16 cellular contexts compared by ENCODE assay signal in the genomic region with DNA sequence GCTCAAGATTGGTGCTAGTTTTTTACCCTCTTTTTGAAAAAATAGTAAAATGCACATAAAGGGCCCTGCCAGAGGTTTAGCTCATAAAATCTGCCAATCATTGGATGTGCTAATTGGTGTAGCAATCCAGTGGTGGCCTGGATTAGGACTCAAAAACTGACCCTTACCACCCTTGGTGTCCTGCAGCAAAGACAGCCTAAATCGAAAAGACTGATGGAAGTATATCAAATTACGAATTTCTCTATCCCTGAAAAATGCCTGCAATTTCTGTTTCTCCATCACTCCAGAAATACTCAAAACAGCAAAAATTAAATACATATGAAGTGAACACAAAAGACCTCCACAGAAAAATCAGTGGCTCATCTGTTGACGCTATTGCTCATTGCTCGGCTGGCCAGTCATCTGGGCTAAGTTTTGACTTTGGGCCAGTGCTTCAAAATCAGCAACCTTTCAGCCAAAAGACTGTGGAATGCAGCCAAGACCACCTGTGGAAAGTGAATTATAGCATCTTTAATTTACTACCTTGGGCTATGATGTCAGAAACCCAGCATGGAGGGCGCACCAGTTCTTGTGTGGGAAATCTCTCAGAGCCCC. TPM values are rescaled to one million over a fixed set of nuclear protein-coding genes. Genes with fewer than 3 reads are reported as not detected.
A peak's percentile ranks its signal among the peaks of the same experiment; 100 is the strongest.
DNase-seq lines count a peak whose midpoint lies in the region; ATAC-seq and TF ChIP-seq lines count a peak whose summit lies in the region.
"Had no signal": no experiment of that assay in that cellular context is flagged by ENCODE, and none has a peak within 500 bp of the region (broad histone marks: within the 10 kb centered on the region; RNA-seq: fewer than 3 reads in every experiment).

No MANE protein-coding gene starts in this region.

- TF ChIP-seq EP300 in sigmoid colon (IDR thresholded peaks at IDR 0.05), result no peak

- no peak for TF ChIP-seq POLR2A in sigmoid colon (IDR thresholded peaks at IDR 0.05)

- peaks cover 52% of the 10 kb centered on the region for H3F3A ChIP-seq in GM23248 (ENCODE audit: insufficient read depth)

- H3K36me3 Mint-ChIP-seq in endodermal cell (ENCODE audit: low read depth), result no peaks in the 10 kb centered on the region

- no peak overlapping the region for H3K27ac Mint-ChIP-seq in endodermal cell
- H3K27ac Mint-ChIP-seq: activated CD8-positive, alpha-beta T cell treated with anti-CD3 and anti-CD28 coated beads for 36 hours; activated T-helper 1 cell treated with anti-CD3 and anti-CD28 coated beads, Interleukin-12 subunit alpha, Interleukin-12 subunit beta, Interleukin-2, Interleukin-4 antibody, amounts not matched to agents 30 ng/mL and 10 ng/mL and 1 ng/mL, durations not matched to agents 14 hours and 24 hours and 36 hours had no signal

- H3K36me3 ChIP-seq in GM23248 (ENCODE audit: low read depth) (no peaks in the 10 kb centered on the region), sigmoid colon (no peaks in the 10 kb centered on the region), endodermal cell (ENCODE audit: control insufficient read depth, insufficient read depth, low read length) (no peaks in the 10 kb centered on the region), SJCRH30 (no peaks in the 10 kb centered on the region)
- H3K36me3 ChIP-seq: left lung had no signal

- H3K9ac ChIP-seq in GM23248 (no peak overlapping the region), endodermal cell (ENCODE audit: extremely low read depth, low read length, poor library complexity, severe bottlenecking) (no peak overlapping the region)

- H3K4me1 ChIP-seq in GM23248 (ENCODE audit: insufficient read depth) (peaks cover 55% of the 10 kb centered on the region), sigmoid colon (peaks cover 0 to 75% (median 68%) of the 10 kb centered on the region in 4 donors), endodermal cell (ENCODE audit: control insufficient read depth, insufficient read depth, low read length) (peaks cover 13% of the 10 kb centered on the region), SJCRH30 (peaks cover 24% of the 10 kb centered on the region)

- ATAC-seq in SK-N-SH treated with all-trans-retinoic acid at 6 μM for 48 hours, result peak; percentile 57
- no peak for ATAC-seq in HG03135 (IDR thresholded peaks at IDR 0.05; ENCODE audit: unreplicated experiment)
- no peak for ATAC-seq in HG03439 (IDR thresholded peaks at IDR 0.05; ENCODE audit: unreplicated experiment)
- ATAC-seq: activated CD8-positive, alpha-beta T cell treated with anti-CD3 and anti-CD28 coated beads for 36 hours had no signal

- H3K79me2 ChIP-seq in GM23248 (ENCODE audit: insufficient read depth), result peaks cover 56% of the 10 kb centered on the region

- no peak overlapping the region for H2AFZ ChIP-seq in GM23248

- H3K9me2 ChIP-seq in GM23248 (ENCODE audit: insufficient read depth), result no peaks in the 10 kb centered on the region

- no peaks in the 10 kb centered on the region for H3K9me3 ChIP-seq in GM23248 (ENCODE audit: low read depth)
- H3K9me3 ChIP-seq in sigmoid colon, result no peaks in the 10 kb centered on the region
- no peaks in the 10 kb centered on the region for H3K9me3 ChIP-seq in endodermal cell (ENCODE audit: control insufficient read depth, low read length)
- no peaks in the 10 kb centered on the region for H3K9me3 ChIP-seq in SJCRH30 (replicated peaks)
- H3K9me3 ChIP-seq: left lung had no signal

- H3K4me2 ChIP-seq in GM23248 (ENCODE audit: unreplicated experiment), result peak overlapping the region; percentile 67

- TF ChIP-seq CTCF in sigmoid colon (IDR thresholded peaks at IDR 0.05), result no peak
- no peak for TF ChIP-seq CTCF in endodermal cell (conservative IDR thresholded peaks at IDR 0.05)

- peak; percentile 79 for DNase-seq in GM23248
- DNase-seq in fibroblast of the conjunctiva (ENCODE audit: low read depth), result peak; percentile 44
- DNase-seq in sigmoid colon, result no peak
- DNase-seq in endodermal cell, result no peak
- no peak for DNase-seq in SJCRH30
- DNase-seq: activated CD8-positive, alpha-beta T cell treated with anti-CD3 and anti-CD28 coated beads for 36 hours; amniotic stem cell; Karpas-422; left lung; NCI-H146 had no signal

- peak overlapping the region; percentile 14 for H3K4me3 ChIP-seq in GM23248
- no peak overlapping the region for H3K4me3 ChIP-seq in sigmoid colon
- H3K4me3 ChIP-seq in endodermal cell (ENCODE audit: low read length), result no peak overlapping the region
- H3K4me3 ChIP-seq in SJCRH30, result no peak overlapping the region
- H3K4me3 ChIP-seq: left lung had no signal

- H3K27me3 ChIP-seq in GM23248 (replicated peaks; ENCODE audit: insufficient read depth) (no peaks in the 10 kb centered on the region), sigmoid colon (no peaks in the 10 kb centered on the region), endodermal cell (ENCODE audit: control insufficient read depth, insufficient read depth, low read length, poor library complexity, severe bottlenecking) (no peaks in the 10 kb centered on the region), SJCRH30 (no peaks in the 10 kb centered on the region)
- H3K27me3 ChIP-seq: left lung had no signal

- peaks cover 2% of the 10 kb centered on the region for H3K27me3 Mint-ChIP-seq in endodermal cell (ENCODE audit: insufficient read depth)
- H3K27me3 Mint-ChIP-seq: activated CD8-positive, alpha-beta T cell treated with anti-CD3 and anti-CD28 coated beads for 36 hours had no signal

- no peak overlapping the region for H3K4me3 Mint-ChIP-seq in endodermal cell
- H3K4me3 Mint-ChIP-seq: activated CD8-positive, alpha-beta T cell treated with anti-CD3 and anti-CD28 coated beads for 36 hours; activated T-helper 1 cell treated with anti-CD3 and anti-CD28 coated beads, Interleukin-12 subunit alpha, Interleukin-12 subunit beta, Interleukin-2, Interleukin-4 antibody, amounts not matched to agents 30 ng/mL and 10 ng/mL and 1 ng/mL, durations not matched to agents 14 hours and 24 hours and 36 hours had no signal

- in situ Hi-C loops in GM23248 (cut with MboI), result no loop called here

- intact Hi-C loops in sigmoid colon (cut with DNase I), result no loop called here

- peaks cover 23% of the 10 kb centered on the region for H3K4me1 Mint-ChIP-seq in endodermal cell

- H4K20me1 ChIP-seq in GM23248 (ENCODE audit: insufficient read depth), result no peaks in the 10 kb centered on the region

- 20 to 25% methylated on average over 5 of the region's 5 CpGs for WGBS in GM23248 (ENCODE audit: low coverage in 1 of 2, low lambda C conversion rate in 2 of 2, missing lambda C conversion rate in 2 of 2), 2 experiments
- WGBS in sigmoid colon, 2 donors, result 83 to 95% methylated on average over 5 of the region's 5 CpGs
- 95 to 97% methylated on average over 4 to 5 of the region's 5 CpGs for WGBS in endodermal cell (ENCODE audit: insufficient coverage in 1 of 2, insufficient read length in 1 of 2), 2 experiments

- H3K27ac ChIP-seq in GM23248, result peak overlapping the region; percentile 42
- peak overlapping the region; percentile 1 to 49 (median 42) for H3K27ac ChIP-seq in sigmoid colon
- no peak overlapping the region for H3K27ac ChIP-seq in endodermal cell (ENCODE audit: low read depth, low read length)
- H3K27ac ChIP-seq in SJCRH30, result no peak overlapping the region
- H3K27ac ChIP-seq: C4-2B, epithelial cell of prostate, left lung had no signal

- no peaks in the 10 kb centered on the region for H3K9me3 Mint-ChIP-seq in endodermal cell
- H3K9me3 Mint-ChIP-seq: activated CD8-positive, alpha-beta T cell treated with anti-CD3 and anti-CD28 coated beads for 36 hours; activated T-helper 1 cell treated with anti-CD3 and anti-CD28 coated beads, Interleukin-12 subunit alpha, Interleukin-12 subunit beta, Interleukin-2, Interleukin-4 antibody, amounts not matched to agents 30 ng/mL and 10 ng/mL and 1 ng/mL, durations not matched to agents 14 hours and 24 hours and 36 hours had no signal

TF ChIP-seq in SK-N-SH treated with all-trans-retinoic acid at 6 μM for 48 hours, 23 proteins besides CTCF, POLR2A, EP300 and RAD21 (continues in another document):
- no peak for TF ChIP-seq OSR1 (CRISPR knock-in tag; IDR thresholded peaks at IDR 0.05)
- no peak for TF ChIP-seq BACH2 (CRISPR knock-in tag; IDR thresholded peaks at IDR 0.05; ENCODE audit: borderline replicate concordance)
- TF ChIP-seq GLIS3 (CRISPR knock-in tag; IDR thresholded peaks at IDR 0.05), result no peak
- TF ChIP-seq ARNTL (CRISPR knock-in tag; IDR thresholded peaks at IDR 0.05; ENCODE audit: borderline replicate concordance, low read depth), result no peak
- TF ChIP-seq SNAI2 (CRISPR knock-in tag; IDR thresholded peaks at IDR 0.05), result no peak
- no peak for TF ChIP-seq RARB (CRISPR knock-in tag; IDR thresholded peaks at IDR 0.05)
- TF ChIP-seq, protein P1, sequence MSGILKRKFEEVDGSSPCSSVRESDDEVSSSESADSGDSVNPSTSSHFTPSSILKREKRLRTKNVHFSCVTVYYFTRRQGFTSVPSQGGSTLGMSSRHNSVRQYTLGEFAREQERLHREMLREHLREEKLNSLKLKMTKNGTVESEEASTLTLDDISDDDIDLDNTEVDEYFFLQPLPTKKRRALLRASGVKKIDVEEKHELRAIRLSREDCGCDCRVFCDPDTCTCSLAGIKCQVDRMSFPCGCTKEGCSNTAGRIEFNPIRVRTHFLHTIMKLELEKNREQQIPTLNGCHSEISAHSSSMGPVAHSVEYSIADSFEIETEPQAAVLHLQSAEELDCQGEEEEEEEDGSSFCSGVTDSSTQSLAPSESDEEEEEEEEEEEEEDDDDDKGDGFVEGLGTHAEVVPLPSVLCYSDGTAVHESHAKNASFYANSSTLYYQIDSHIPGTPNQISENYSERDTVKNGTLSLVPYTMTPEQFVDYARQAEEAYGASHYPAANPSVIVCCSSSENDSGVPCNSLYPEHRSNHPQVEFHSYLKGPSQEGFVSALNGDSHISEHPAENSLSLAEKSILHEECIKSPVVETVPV (CRISPR knock-in tag; IDR thresholded peaks at IDR 0.05), result no peak
- TF ChIP-seq CSDC2 (CRISPR knock-in tag; IDR thresholded peaks at IDR 0.05), result no peak
- TF ChIP-seq ZNF565 (CRISPR knock-in tag; conservative IDR thresholded peaks at IDR 0.05; ENCODE audit: low read depth), result no peak

RNA-seq across cellular contexts. Expression of a gene that starts 30.0 kb away (rescaled TPM):
- total RNA-seq in GM23248 (2014; rRNA removed; shearing (Covaris generic)), result 26.7 and 40.8 TPM in 2 replicates
- 33.0 and 36.4 TPM in 2 replicates for polyA plus RNA-seq in GM23248 (2016; fragmentation: Nextera tagmentation; extraction: Ambion mirVana)
- 100 to 1,000 TPM in 3 of 4 donors, 10 to 100 TPM in 1; 99.2 to 188 (median 134) TPM for total RNA-seq in sigmoid colon
- polyA plus RNA-seq in sigmoid colon, result 10 to 100 TPM; 12.6 to 37.7 (median 16.9) TPM
- 100 to 1,000 TPM in 1 of 2 donors, 10 to 100 TPM in 1; 90.8 to 115 TPM for total RNA-seq in endodermal cell
- polyA plus RNA-seq in endodermal cell (2013, experiment 1 of 2), result 341 TPM
- 322 TPM for polyA plus RNA-seq in endodermal cell (2013, experiment 2 of 2)
- total RNA-seq in SJCRH30 (2014; rRNA removed; shearing (Covaris generic)), result 38.1 and 43.2 TPM in 2 replicates
- total RNA-seq: activated CD8-positive, alpha-beta T cell treated with anti-CD3 and anti-CD28 coated beads for 36 hours had no signal

Comparison
In these comparisons a context has a peak if more than half of its experiments do, and no peak if none do; other contexts are left out.
1. DNase-seq: peak in GM23248 (single experiment) and fibroblast of the conjunctiva (single experiment); none in sigmoid colon (single experiment), endodermal cell (single experiment) and SJCRH30 (0 of 2).
2. H3K27ac ChIP-seq: peak in GM23248 (single experiment) and sigmoid colon (4 of 4); none in endodermal cell (single experiment) and SJCRH30 (single experiment).